In the genomic region with DNA sequence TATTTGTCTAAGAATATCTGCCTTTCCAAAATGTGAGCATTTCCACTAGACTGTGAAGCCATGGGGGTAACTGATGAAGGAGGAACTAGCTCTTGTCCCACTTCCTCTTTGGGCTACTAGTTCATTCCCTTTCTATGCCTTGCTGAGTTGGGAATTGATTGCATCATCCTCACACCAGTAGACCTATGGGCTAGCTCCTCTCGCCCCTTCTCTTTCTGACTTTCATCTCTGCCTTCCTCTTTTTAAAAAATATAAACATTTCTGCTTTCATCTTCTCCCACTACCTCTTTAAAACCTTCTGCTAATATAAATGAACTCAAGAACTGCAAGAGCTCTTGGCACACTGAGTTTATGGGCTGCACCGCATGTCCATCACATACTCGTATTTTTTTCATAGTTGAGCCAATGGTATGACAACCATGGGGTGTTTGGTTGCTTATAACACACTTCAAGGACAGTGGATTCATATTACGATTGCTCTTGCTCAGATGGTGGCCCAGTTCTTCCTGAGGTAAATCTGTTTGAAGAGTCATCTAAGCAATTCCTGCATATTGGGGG, we compare ENCODE assay signal across 8 cellular contexts.
DNase-seq lines count a peak whose midpoint lies in the region; ATAC-seq and TF ChIP-seq lines count a peak whose summit lies in the region.

No MANE protein-coding gene starts in this region.

- H3K9me3 ChIP-seq in colonic mucosa (no peaks in the 10 kb centered on the region), tibial nerve (no peaks in the 10 kb centered on the region)

- peak; percentile 40 for ATAC-seq in GM19395 (IDR thresholded peaks at IDR 0.05; ENCODE audit: unreplicated experiment)
- no peak for ATAC-seq in GM18517 (IDR thresholded peaks at IDR 0.05; ENCODE audit: unreplicated experiment)

- H3K4me1 ChIP-seq in colonic mucosa (no peaks in the 10 kb centered on the region), tibial nerve (peaks cover 0 to 64% (median 43%) of the 10 kb centered on the region in 4 donors)

- H3K27me3 ChIP-seq in colonic mucosa, result no peaks in the 10 kb centered on the region
- H3K27me3 ChIP-seq in tibial nerve, result no peaks in the 10 kb centered on the region

- in situ Hi-C loops in ACHN (cut with HindIII; ENCODE audit: low pct_ligation_motif_present, low pct_unique_long_range_greater_than_20kb, low sequenced_read_pairs), result loop anchor here (25.0 kb wide), 1 partner anchor 491 kb away; no protein-coding TSS in a partner anchor

- no peak overlapping the region for H3K4me3 ChIP-seq in colonic mucosa
- H3K4me3 ChIP-seq in tibial nerve, result no peak overlapping the region

- H3K9ac ChIP-seq in colonic mucosa (ENCODE audit: low read depth in 2 of 2, low read length in 2 of 2), result no peak overlapping the region

- no peak for TF ChIP-seq POLR2A in tibial nerve (IDR thresholded peaks at IDR 0.05)

- 82 to 87% methylated on average over 4 of the region's 4 CpGs for WGBS in tibial nerve, 2 donors

- DNase-seq in ACHN, result peak; percentile 49
- peak; percentile 92 for DNase-seq in NCI-H510A treated with DMSO at 0.1 percent for 48 hours (lab: John Stamatoyannopoulos, UW)
- DNase-seq in fibroblast of peridontal ligament (ENCODE audit: extremely low read depth), result peak; percentile 44
- DNase-seq in activated CD4-positive, alpha-beta T cell treated with anti-CD3 and anti-CD28 coated beads, Interleukin-2, amount 50 U/mL, for 1 hour, result no peak
- DNase-seq in colonic mucosa, result no peak
- no peak for DNase-seq in tibial nerve (ENCODE audit: low spot score in 2 of 2)

- H3K36me3 ChIP-seq in colonic mucosa (no peaks in the 10 kb centered on the region), tibial nerve (no peaks in the 10 kb centered on the region)

- peak in 1 of 2 donors; percentile 88 for TF ChIP-seq EP300 in tibial nerve (IDR thresholded peaks at IDR 0.05)

- H3K27ac ChIP-seq in colonic mucosa (no peak overlapping the region), tibial nerve (peak overlapping the region in 2 of 4 donors; percentile 32 to 90)

- no peak for TF ChIP-seq CTCF in colonic mucosa (IDR thresholded peaks at IDR 0.05)
- no peak for TF ChIP-seq CTCF in tibial nerve (IDR thresholded peaks at IDR 0.05)

- intact Hi-C loops in colonic mucosa (cut with DNase I), result no loop called here

Comparison
In these comparisons a context has a peak if more than half of its experiments do, and no peak if none do; other contexts are left out.
1. DNase-seq: peak in ACHN (single experiment), NCI-H510A treated with DMSO at 0.1 percent for 48 hours (single experiment) and fibroblast of peridontal ligament (single experiment); none in activated CD4-positive, alpha-beta T cell treated with anti-CD3 and anti-CD28 coated beads, Interleukin-2, amount 50 U/mL, for 1 hour (single experiment), colonic mucosa (single experiment) and tibial nerve (0 of 2).